ENCODE assay signal across 17 cellular contexts in genomic region chr21:39666026-39666425, GRCh38. TPM values are rescaled to one million over a fixed set of nuclear protein-coding genes. Genes with fewer than 3 reads are reported as not detected.
DNase-seq lines count a peak whose midpoint lies in the region; ATAC-seq and TF ChIP-seq lines count a peak whose summit lies in the region.
"Had no signal": no experiment of that assay in that cellular context is flagged by ENCODE, and none has a peak within 500 bp of the region (broad histone marks: within the 10 kb centered on the region; RNA-seq: fewer than 3 reads in every experiment).

No MANE protein-coding gene starts in this region.

- no peaks in the 10 kb centered on the region; the same call in 1 of the 2 replicates for H3K36me3 ChIP-seq in SJCRH30
- H3K36me3 ChIP-seq in spleen: no peaks in the 10 kb centered on the region
- H3K36me3 ChIP-seq in vagina: no peaks in the 10 kb centered on the region
- no peaks in the 10 kb centered on the region for H3K36me3 ChIP-seq in A673 (ENCODE audit: insufficient read depth, low read length, poor library complexity, severe bottlenecking)
- H3K36me3 ChIP-seq: BE2C had no signal

- H3K4me3 Mint-ChIP-seq in effector memory CD8-positive, alpha-beta T cell: peak overlapping the region in 1 of 2 donors; percentile 15
- H3K4me3 Mint-ChIP-seq: CD4-positive, CD25-positive, alpha-beta regulatory T cell; CD8-positive, alpha-beta memory T cell; H9 had no signal

- no peak for DNase-seq in SJCRH30
- DNase-seq in effector memory CD8-positive, alpha-beta T cell: peak in 1 of 3 experiments; percentile 4
- DNase-seq in spleen: peak; percentile 21
- DNase-seq in vagina (ENCODE audit: extremely low spot score in 2 of 2): peak; percentile 12 to 16
- DNase-seq in A673 (ENCODE audit: low spot score): no peak
- DNase-seq: 8988T; ACHN; BE2C; C1 segment of cervical spinal cord; CD4-positive, CD25-positive, alpha-beta regulatory T cell; COR-L47; DMS 273 treated with DMSO at 0.1 percent for 48 hours; DMS53 had no signal

- 87 to 96% (median 89%) methylated on average over 6 of the region's 6 CpGs for WGBS in spleen, 5 donors

- intact Hi-C loops in spleen (cut with DNase I; ENCODE audit: low total_unique reads) (no loop called here), vagina (cut with DNase I) (no loop called here), A673 (cut with micrococcal nuclease; ENCODE audit: unreplicated experiment) (no loop called here)

- H3K4me3 ChIP-seq in SJCRH30 (no peak overlapping the region), spleen (no peak overlapping the region), vagina (no peak overlapping the region), A673 (ENCODE audit: low read depth, low read length, poor library complexity, severe bottlenecking) (no peak overlapping the region)

- POLR2A ChIA-PET in A673 (lab: Charles Lee; ENCODE audit: low non-redundant PET): no interaction called here

- peak; percentile 91 for ATAC-seq in effector memory CD8-positive, alpha-beta T cell (replicated peaks)
- ATAC-seq in HG03196 (IDR thresholded peaks at IDR 0.05; ENCODE audit: unreplicated experiment): no peak
- no peak for ATAC-seq in GM21737 (IDR thresholded peaks at IDR 0.05; ENCODE audit: unreplicated experiment)

- no peaks in the 10 kb centered on the region for H3K27me3 ChIP-seq in SJCRH30
- peaks cover 0 to 15% (median 0%) of the 10 kb centered on the region in 7 donors for H3K27me3 ChIP-seq in spleen (replicated peaks in 1 of 7)
- no peaks in the 10 kb centered on the region for H3K27me3 ChIP-seq in vagina
- no peaks in the 10 kb centered on the region for H3K27me3 ChIP-seq in A673 (replicated peaks; ENCODE audit: insufficient read depth, low read depth, low read length, poor library complexity)
- H3K27me3 ChIP-seq: BE2C had no signal

- TF ChIP-seq CTCF in spleen (IDR thresholded peaks at IDR 0.05 in 8 of 11, conservative IDR thresholded peaks at IDR 0.05 in 3 of 11) (no peak), vagina (IDR thresholded peaks at IDR 0.05) (no peak), A673 (conservative IDR thresholded peaks at IDR 0.05; ENCODE audit: low read depth, low read length) (no peak)

- peak overlapping the region; percentile 52 for H3K27ac ChIP-seq in SJCRH30
- no peak overlapping the region for H3K27ac ChIP-seq in spleen
- H3K27ac ChIP-seq in vagina: no peak overlapping the region
- no peak overlapping the region for H3K27ac ChIP-seq in A673 (ENCODE audit: low read depth, low read length, poor library complexity, severe bottlenecking)

- H3K4me1 ChIP-seq in SJCRH30: peaks cover 28% of the 10 kb centered on the region
- H3K4me1 ChIP-seq in spleen: no peaks in the 10 kb centered on the region
- H3K4me1 ChIP-seq in vagina: no peaks in the 10 kb centered on the region
- H3K4me1 ChIP-seq in A673 (ENCODE audit: insufficient read depth, low read length, poor library complexity, severe bottlenecking): no peaks in the 10 kb centered on the region
- H3K4me1 ChIP-seq: BE2C had no signal

- peaks cover 0 to 9% of the 10 kb centered on the region in 2 donors for H3K4me1 Mint-ChIP-seq in effector memory CD8-positive, alpha-beta T cell (ENCODE audit: low read depth in 2 of 2)

- H3K27me3 Mint-ChIP-seq in effector memory CD8-positive, alpha-beta T cell: no peaks in the 10 kb centered on the region

- no peak for TF ChIP-seq POLR2A in spleen (IDR thresholded peaks at IDR 0.05)
- TF ChIP-seq POLR2A in vagina (IDR thresholded peaks at IDR 0.05): no peak

- peaks cover 0 to 7% of the 10 kb centered on the region in 2 donors for H3K9me3 Mint-ChIP-seq in effector memory CD8-positive, alpha-beta T cell
- H3K9me3 Mint-ChIP-seq: H9 had no signal

- BruUV-seq in A673 (replicated peaks; lab: Mats Ljungman, UMichigan): no TSS peak

- H3K9me3 ChIP-seq in SJCRH30 (replicated peaks) (no peaks in the 10 kb centered on the region), spleen (no peaks in the 10 kb centered on the region), vagina (no peaks in the 10 kb centered on the region), A673 (ENCODE audit: low read depth, low read length, poor library complexity, severe bottlenecking) (no peaks in the 10 kb centered on the region)
- H3K9me3 ChIP-seq: BE2C had no signal

- H3K36me3 Mint-ChIP-seq in effector memory CD8-positive, alpha-beta T cell (ENCODE audit: insufficient read depth): peaks cover 2% of the 10 kb centered on the region
- H3K36me3 Mint-ChIP-seq: CD4-positive, CD25-positive, alpha-beta regulatory T cell; CD8-positive, alpha-beta memory T cell had no signal

- H3K27ac Mint-ChIP-seq in effector memory CD8-positive, alpha-beta T cell: peak overlapping the region in 1 of 2 donors; percentile 1
- H3K27ac Mint-ChIP-seq: CD4-positive, CD25-positive, alpha-beta regulatory T cell had no signal

- CTCF ChIA-PET in A673 (lab: Charles Lee): no interaction called here

RNA-seq across cellular contexts. Expression of gene B3GALT5, which starts 53.3 kb away (rescaled TPM):
- 4.8 and 5.4 TPM in 2 replicates for total RNA-seq in SJCRH30 (2014; rRNA removed; shearing (Covaris generic))
- total RNA-seq in spleen (under 1 TPM in 6 of 7 donors, not detected in 1; 0.05 to 0.34 (median 0.19) TPM), vagina (1.5 TPM), A673 (2021) (0.32 and 0.33 TPM in 2 replicates)
- under 1 TPM; 0.02 to 0.03 (median 0.02) TPM for polyA plus RNA-seq in spleen
- total RNA-seq: CD4-positive, CD25-positive, alpha-beta regulatory T cell; CD8-positive, alpha-beta memory T cell had no signal
- polyA plus RNA-seq: CD4-positive, CD25-positive, alpha-beta regulatory T cell; CD8-positive, alpha-beta memory T cell had no signal

Comparison
In these comparisons a context has a peak if more than half of its experiments do, and no peak if none do; other contexts are left out.
1. DNase-seq: peak in spleen (single experiment) and vagina (2 of 2); none in SJCRH30 (0 of 2) and A673 (single experiment).